In the genomic region with DNA sequence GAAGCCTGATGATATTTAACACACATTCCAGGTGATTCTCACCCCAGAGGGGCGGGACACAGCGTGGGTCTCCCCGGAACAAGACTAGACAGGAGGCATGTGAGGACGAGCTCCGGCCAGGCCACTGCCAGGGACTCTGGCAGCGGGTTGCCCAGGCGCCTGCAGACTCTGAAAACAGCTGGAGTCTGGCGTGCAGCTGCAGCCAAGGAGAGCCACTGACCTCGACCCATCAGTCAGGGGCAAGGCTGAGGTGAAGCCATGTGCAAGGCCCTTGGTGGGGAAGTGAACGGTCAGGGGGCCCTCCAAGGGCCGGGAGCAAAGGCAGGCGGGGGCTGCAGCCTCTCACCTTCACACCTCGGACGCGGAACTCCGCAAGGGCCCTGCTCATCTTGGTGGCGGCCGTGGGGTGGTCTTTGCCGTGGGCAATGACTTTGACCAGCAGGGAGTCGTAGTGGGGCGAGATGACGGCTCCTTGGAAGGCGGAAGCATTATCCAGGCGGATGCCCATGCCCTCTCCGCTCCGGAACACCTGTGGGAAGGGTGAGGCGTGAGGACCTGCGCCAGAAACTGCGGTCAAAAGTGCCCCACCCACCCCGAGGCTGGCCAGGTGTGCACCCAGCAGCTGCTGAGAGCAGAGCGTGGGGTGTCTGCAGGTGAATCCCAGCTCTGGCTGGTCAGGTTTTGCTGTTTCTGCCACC, we compare ENCODE assay signal across 17 cellular contexts.
"Had no signal": no experiment of that assay in that cellular context is flagged by ENCODE, and none has a peak within 500 bp of the region (broad histone marks: within the 10 kb centered on the region; RNA-seq: fewer than 3 reads in every experiment).

No MANE protein-coding gene starts in this region.

- H3K4me1 ChIP-seq: gastroesophageal sphincter, heart left ventricle, pancreas had no signal

- H3K27ac ChIP-seq: coronary artery, gastroesophageal sphincter, heart left ventricle, pancreas had no signal

- H3K27me3 ChIP-seq: gastroesophageal sphincter, heart left ventricle, pancreas had no signal

- FAIRE-seq: pancreas had no signal

- H3K36me3 ChIP-seq: pancreas had no signal

- DNase-seq: activated CD4-positive, alpha-beta T cell treated with anti-CD3 and anti-CD28 coated beads, Interleukin-2, amount 10 ng/mL, durations not matched to agents 24 days and 14 days; activated CD8-positive, alpha-beta T cell treated with anti-CD3 and anti-CD28 coated beads for 36 hours; activated naive CD4-positive, alpha-beta T cell treated with Interleukin-2 at 50 U/mL for 16 hours; activated naive CD8-positive, alpha-beta T cell treated with anti-CD3 and anti-CD28 coated beads, Interleukin-2, amount 10 ng/mL, durations not matched to agents 7 days and 5 days; activated T-cell treated with anti-CD3 and anti-CD28 coated beads, Interleukin-2, amount 50 U/mL, for 1 hour; amygdala; kidney glomerular epithelial cell; mesenchymal stem cell; naive thymus-derived CD8-positive, alpha-beta T cell; stimulated activated CD4-positive, alpha-beta T cell treated with anti-CD3 and anti-CD28 coated beads, Interleukin-4, amount 100 ng/mL, for 4 hours; stimulated activated naive B cell treated with anti-CD40 and anti-IgM and Interleukin-4, amounts not matched to agents 10 μg/mL and 1 μg/mL and 100 μg/mL, for 72 hours had no signal

- ATAC-seq: activated CD8-positive, alpha-beta T cell treated with anti-CD3 and anti-CD28 coated beads for 36 hours; activated T-helper 17 cell treated with anti-CD3 and anti-CD28 coated beads, Interleukin-2, amount 50 U/mL, for 72 hours; gastroesophageal sphincter; heart left ventricle; naive thymus-derived CD8-positive, alpha-beta T cell; pancreas; sciatic nerve; stimulated activated naive B cell treated with anti-CD40 and anti-IgM and Interleukin-4, amounts not matched to agents 10 μg/mL and 1 μg/mL and 100 μg/mL, for 72 hours had no signal

- H3K4me3 ChIP-seq: coronary artery, gastroesophageal sphincter, heart left ventricle, pancreas had no signal

- H3K9me3 ChIP-seq: gastroesophageal sphincter, heart left ventricle, pancreas had no signal
